12 cellular contexts compared by ENCODE assay signal in the genomic region with DNA sequence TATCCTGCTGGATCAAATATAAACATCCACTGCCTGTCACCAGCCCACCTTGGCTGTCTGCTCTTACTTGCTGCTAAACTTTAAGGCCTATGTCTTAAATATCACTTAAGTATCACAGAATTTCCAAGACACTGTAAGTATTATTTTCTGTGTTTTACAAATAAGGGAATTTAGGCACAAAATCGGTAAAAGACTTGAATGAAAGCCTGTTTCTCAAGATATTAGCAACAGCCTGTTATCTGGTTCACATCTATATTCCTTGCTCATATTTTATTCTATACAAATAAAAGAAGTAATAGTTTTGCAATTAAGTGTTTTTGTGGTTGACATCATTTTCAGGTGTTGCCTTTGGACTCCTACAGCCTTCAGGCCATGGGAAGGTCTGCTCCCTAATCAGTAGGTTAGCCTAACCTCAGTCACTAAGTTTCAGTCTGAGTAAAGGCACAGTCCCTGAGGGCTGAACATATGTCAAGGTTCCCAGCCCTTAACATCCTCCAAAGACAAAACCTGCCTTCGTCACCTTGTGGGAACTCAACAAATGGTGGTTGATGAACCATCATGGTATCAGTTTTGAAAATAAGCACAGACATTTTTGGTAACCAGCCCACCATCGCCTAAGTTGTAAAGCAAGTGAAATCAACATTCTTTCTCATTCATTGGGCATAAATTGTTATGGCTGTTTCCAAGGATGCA.
DNase-seq lines count a peak whose midpoint lies in the region; ATAC-seq and TF ChIP-seq lines count a peak whose summit lies in the region.
"Had no signal": no experiment of that assay in that cellular context is flagged by ENCODE, and none has a peak within 500 bp of the region (broad histone marks: within the 10 kb centered on the region; RNA-seq: fewer than 3 reads in every experiment).

No MANE protein-coding gene starts in this region.

- no peaks in the 10 kb centered on the region for H3K9me3 Mint-ChIP-seq in CD4-positive, alpha-beta T cell
- H3K9me3 Mint-ChIP-seq: activated T-cell treated with anti-CD3 and anti-CD28 coated beads, Interleukin-2, amount 50 U/mL, for 4 hours had no signal

- intact Hi-C loops in CD4-positive, alpha-beta T cell (cut with DNase I, micrococcal nuclease), result no loop called here

- WGBS in trophoblast cell (ENCODE audit: extremely low coverage, insufficient coverage, insufficient read length), result no CpG with 5 or more reads among the region's 3 CpGs

- no peak overlapping the region for H2BK12ac ChIP-seq in trophoblast cell (ENCODE audit: low read length)

- no peak overlapping the region for H3K4me3 ChIP-seq in trophoblast cell (ENCODE audit: low read depth, low read length)
- H3K4me3 ChIP-seq: MG63 had no signal

- peak; percentile 95 for ATAC-seq in GM18508 (IDR thresholded peaks at IDR 0.05; ENCODE audit: insufficient read depth, unreplicated experiment)
- ATAC-seq in GM19467 (IDR thresholded peaks at IDR 0.05; ENCODE audit: unreplicated experiment), result peak; percentile 86
- peak; percentile 97 for ATAC-seq in HG02884 (IDR thresholded peaks at IDR 0.05; ENCODE audit: unreplicated experiment)
- peak; percentile 97 for ATAC-seq in HG03520 (IDR thresholded peaks at IDR 0.05; ENCODE audit: unreplicated experiment)
- no peak for ATAC-seq in CD4-positive, alpha-beta T cell (ENCODE audit: poor library complexity)
- ATAC-seq: activated T-cell treated with anti-CD3 and anti-CD28 coated beads, Interleukin-2, amount 50 U/mL, for 4 hours had no signal

- H2AK5ac ChIP-seq in trophoblast cell (ENCODE audit: low read length), result no peak overlapping the region

- H3K36me3 ChIP-seq in trophoblast cell (ENCODE audit: control insufficient read depth in 1 of 2, insufficient read depth in 2 of 2, low read length in 2 of 2), result no peaks in the 10 kb centered on the region
- H3K36me3 ChIP-seq: WERI-Rb-1 had no signal

- H4K12ac ChIP-seq in trophoblast cell (ENCODE audit: low read depth, low read length), result no peak overlapping the region

- no peaks in the 10 kb centered on the region for H3K9me3 ChIP-seq in trophoblast cell (ENCODE audit: insufficient read depth, low read depth, low read length)
- H3K9me3 ChIP-seq in CD4-positive, alpha-beta T cell (ENCODE audit: control insufficient read depth, low read length), result no peaks in the 10 kb centered on the region
- H3K9me3 ChIP-seq: MG63 had no signal

- H3K9ac ChIP-seq in trophoblast cell (ENCODE audit: low read length), result no peak overlapping the region

- H4K8ac ChIP-seq in trophoblast cell (ENCODE audit: low read depth, low read length), result no peak overlapping the region

- H3K27ac Mint-ChIP-seq in CD4-positive, alpha-beta T cell, result no peak overlapping the region

- no peaks in the 10 kb centered on the region for H3K36me3 Mint-ChIP-seq in CD4-positive, alpha-beta T cell (ENCODE audit: low read depth)

- H3K27me3 Mint-ChIP-seq in CD4-positive, alpha-beta T cell, result peaks cover 22% of the 10 kb centered on the region

- no peak overlapping the region for H3K4ac ChIP-seq in trophoblast cell (ENCODE audit: low read depth, low read length)

- H3K4me2 ChIP-seq in trophoblast cell (ENCODE audit: low read length), result no peak overlapping the region

- no peak overlapping the region for H3K23ac ChIP-seq in trophoblast cell (ENCODE audit: low read length)

- no peak overlapping the region for H3K27ac ChIP-seq in trophoblast cell (ENCODE audit: low read depth, low read length)
- H3K27ac ChIP-seq in CD4-positive, alpha-beta T cell (ENCODE audit: low read depth, low read length), result no peak overlapping the region
- H3K27ac ChIP-seq: WERI-Rb-1 had no signal

- H3K79me1 ChIP-seq in trophoblast cell (ENCODE audit: low read length), result no peaks in the 10 kb centered on the region

- H3K79me2 ChIP-seq in trophoblast cell (ENCODE audit: control insufficient read depth, insufficient read depth, low read length, poor library complexity), result no peaks in the 10 kb centered on the region

- H3K18ac ChIP-seq in trophoblast cell (ENCODE audit: low read length), result no peak overlapping the region

- H3K14ac ChIP-seq in trophoblast cell (ENCODE audit: low read length), result no peak overlapping the region

- POLR2A ChIA-PET in CD4-positive, alpha-beta T cell (lab: Charles Lee), result no interaction called here

- DNase-seq in activated CD4-positive, alpha-beta T cell treated with anti-CD3 and anti-CD28 coated beads, Interleukin-2, amount 50 U/mL, for 4 hours, result no peak
- DNase-seq in trophoblast cell, result no peak
- no peak for DNase-seq in CD4-positive, alpha-beta T cell
- no peak for DNase-seq in activated CD4-positive, CD25-positive, alpha-beta regulatory T cell (lab: John Stamatoyannopoulos, UW)
- DNase-seq: activated T-cell treated with anti-CD3 and anti-CD28 coated beads, Interleukin-2, amount 50 U/mL, for 4 hours; MG63; NCI-H82; WERI-Rb-1 had no signal

- no peaks in the 10 kb centered on the region for H3K27me3 ChIP-seq in trophoblast cell (ENCODE audit: insufficient read depth, low read length)
- peaks cover 6% of the 10 kb centered on the region for H3K27me3 ChIP-seq in CD4-positive, alpha-beta T cell (ENCODE audit: control insufficient read depth, insufficient read depth, low read length)
- H3K27me3 ChIP-seq: MG63 had no signal

- no peak overlapping the region for H4K91ac ChIP-seq in trophoblast cell (ENCODE audit: low read depth, low read length)

- no peak overlapping the region for H2BK120ac ChIP-seq in trophoblast cell (ENCODE audit: insufficient read depth, low read length, poor library complexity)

- H2BK5ac ChIP-seq in trophoblast cell (ENCODE audit: low read depth, low read length, poor library complexity), result no peak overlapping the region

- no peaks in the 10 kb centered on the region for H3K4me1 ChIP-seq in trophoblast cell (ENCODE audit: control insufficient read depth in 1 of 2, insufficient read depth in 2 of 2, low read length in 2 of 2)

- no peak overlapping the region for H3K4me3 Mint-ChIP-seq in CD4-positive, alpha-beta T cell
- H3K4me3 Mint-ChIP-seq: activated T-cell treated with anti-CD3 and anti-CD28 coated beads, Interleukin-2, amount 50 U/mL, for 4 hours had no signal

- H2AFZ ChIP-seq in trophoblast cell (ENCODE audit: insufficient read depth, low read length, poor library complexity), result no peak overlapping the region

- TF ChIP-seq CTCF in CD4-positive, alpha-beta T cell (IDR thresholded peaks at IDR 0.05), result no peak

- H3K4me1 Mint-ChIP-seq in CD4-positive, alpha-beta T cell (ENCODE audit: low read depth), result no peaks in the 10 kb centered on the region

- CTCF ChIA-PET in CD4-positive, alpha-beta T cell (lab: Charles Lee), result interaction anchor here (1.3 kb wide), 1 partner anchor 9 kb away, joined by 3 read pairs; no protein-coding TSS in a partner anchor
